ENCODE assay signal across 16 cellular contexts in the genomic region with DNA sequence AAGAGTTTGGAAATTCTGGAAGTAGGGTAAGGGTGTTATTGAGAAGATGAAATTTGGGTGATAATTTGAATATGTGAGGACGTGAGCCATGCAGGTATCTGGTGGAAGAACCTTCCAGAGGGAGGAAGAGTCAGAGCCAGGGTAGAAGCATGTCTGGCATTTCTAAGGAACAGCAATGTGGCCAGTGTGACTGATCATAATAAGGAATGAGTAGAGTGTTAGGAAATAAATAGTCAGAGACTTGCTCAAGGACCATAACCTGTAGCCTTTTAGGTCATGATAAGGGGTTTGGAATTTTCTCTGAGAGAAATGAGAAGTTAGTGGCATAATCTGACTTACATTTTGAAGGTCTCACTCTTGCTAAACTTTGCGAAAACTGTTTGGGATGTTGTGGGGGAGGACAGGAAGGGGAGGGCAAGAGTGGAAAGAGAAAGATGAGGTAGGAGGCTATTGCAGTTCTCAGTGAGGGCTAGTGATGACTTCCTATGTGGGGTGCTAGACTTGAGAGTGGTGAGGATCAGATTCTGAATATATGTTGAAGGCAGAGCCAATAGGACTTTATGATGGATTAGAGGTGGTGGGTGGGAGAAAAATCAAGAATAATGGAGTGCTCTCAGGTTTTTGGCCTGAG.
A peak's percentile ranks its signal among the peaks of the same experiment; 100 is the strongest.
DNase-seq lines count a peak whose midpoint lies in the region; ATAC-seq lines count a peak whose summit lies in the region.
"Had no signal": no experiment of that assay in that cellular context is flagged by ENCODE, and none has a peak within 500 bp of the region (broad histone marks: within the 10 kb centered on the region; RNA-seq: fewer than 3 reads in every experiment).

No MANE protein-coding gene starts in this region.

- peak; percentile 60 to 70 for ATAC-seq in activated T-cell treated with anti-CD3 and anti-CD28 coated beads, Interleukin-2, amount 50 U/mL, for 4 hours
- peak; percentile 72 for ATAC-seq in stimulated activated effector memory CD8-positive, alpha-beta T cell treated with anti-CD3 and anti-CD28 coated beads, Interleukin-12 subunit alpha, Interleukin-12 subunit beta, amount 100 ng/mL, for 72 hours

- no peak overlapping the region for H3K4me3 Mint-ChIP-seq in activated T-cell treated with anti-CD3 and anti-CD28 coated beads, Interleukin-2, amount 50 U/mL, for 4 hours
- no peak overlapping the region for H3K4me3 Mint-ChIP-seq in activated T-cell treated with anti-CD3 and anti-CD28 coated beads, Interleukin-2, amount 50 U/mL, for 24 hours
- H3K4me3 Mint-ChIP-seq in stimulated activated effector memory CD8-positive, alpha-beta T cell treated with anti-CD3 and anti-CD28 coated beads, Interleukin-12 subunit alpha, Interleukin-12 subunit beta, amount 100 ng/mL, for 72 hours: no peak overlapping the region
- H3K4me3 Mint-ChIP-seq: CD8-positive, alpha-beta memory T cell; H9 had no signal

- peaks cover 34% of the 10 kb centered on the region for H3K4me1 Mint-ChIP-seq in activated T-cell treated with anti-CD3 and anti-CD28 coated beads, Interleukin-2, amount 50 U/mL, for 4 hours (ENCODE audit: low read depth)
- H3K4me1 Mint-ChIP-seq in activated T-cell treated with anti-CD3 and anti-CD28 coated beads, Interleukin-2, amount 50 U/mL, for 24 hours (ENCODE audit: low read depth): peaks cover 52% of the 10 kb centered on the region
- H3K4me1 Mint-ChIP-seq in stimulated activated effector memory CD8-positive, alpha-beta T cell treated with anti-CD3 and anti-CD28 coated beads, Interleukin-12 subunit alpha, Interleukin-12 subunit beta, amount 100 ng/mL, for 72 hours: peaks cover 25% of the 10 kb centered on the region
- H3K4me1 Mint-ChIP-seq: H9 had no signal

- no peaks in the 10 kb centered on the region for H3K27me3 Mint-ChIP-seq in activated T-cell treated with anti-CD3 and anti-CD28 coated beads, Interleukin-2, amount 50 U/mL, for 4 hours (ENCODE audit: low read depth)
- no peaks in the 10 kb centered on the region for H3K27me3 Mint-ChIP-seq in activated T-cell treated with anti-CD3 and anti-CD28 coated beads, Interleukin-2, amount 50 U/mL, for 24 hours

- no peak overlapping the region for H3K27ac Mint-ChIP-seq in activated T-cell treated with anti-CD3 and anti-CD28 coated beads, Interleukin-2, amount 50 U/mL, for 24 hours
- H3K27ac Mint-ChIP-seq in stimulated activated effector memory CD8-positive, alpha-beta T cell treated with anti-CD3 and anti-CD28 coated beads, Interleukin-12 subunit alpha, Interleukin-12 subunit beta, amount 100 ng/mL, for 72 hours: no peak overlapping the region
- H3K27ac Mint-ChIP-seq: CD8-positive, alpha-beta memory T cell; H9 had no signal

- DNase-seq in activated CD4-positive, alpha-beta T cell treated with anti-CD3 and anti-CD28 coated beads for 48 hours: peak; percentile 45
- DNase-seq in activated CD4-positive, alpha-beta T cell treated with anti-CD3 and anti-CD28 coated beads, Interleukin-2, amount 50 U/mL, for 4 hours: no peak
- no peak for DNase-seq in activated T-cell treated with anti-CD3 and anti-CD28 coated beads, Interleukin-2, amount 50 U/mL, for 4 hours
- no peak for DNase-seq in activated T-cell treated with anti-CD3 and anti-CD28 coated beads, Interleukin-2, amount 50 U/mL, for 24 hours
- peak; percentile 44 for DNase-seq in stimulated activated CD4-positive, alpha-beta T cell treated with anti-CD3 and anti-CD28 coated beads, Interleukin-1b, Interleukin-23, amount 100 ng/mL, for 48 hours
- DNase-seq in stimulated activated CD4-positive, alpha-beta T cell treated with anti-CD3 and anti-CD28 coated beads, Interleukin-4, amount 100 ng/mL, for 1 hour: no peak
- DNase-seq in stimulated activated effector memory CD8-positive, alpha-beta T cell treated with anti-CD3 and anti-CD28 coated beads, Interleukin-12 subunit alpha, Interleukin-12 subunit beta, amount 100 ng/mL, for 72 hours (ENCODE audit: low spot score in 2 of 2): no peak
- no peak for DNase-seq in NCI-H1105 treated with DMSO at 0.1 percent for 48 hours (lab: John Stamatoyannopoulos, UW)
- DNase-seq: 8988T; AML-193; Caco-2; CD8-positive, alpha-beta memory T cell; DND-41; GDM1; GOT3; H9 had no signal

- peaks cover 4% of the 10 kb centered on the region for H3K36me3 Mint-ChIP-seq in activated T-cell treated with anti-CD3 and anti-CD28 coated beads, Interleukin-2, amount 50 U/mL, for 4 hours (ENCODE audit: insufficient read depth)
- peaks cover 4% of the 10 kb centered on the region for H3K36me3 Mint-ChIP-seq in activated T-cell treated with anti-CD3 and anti-CD28 coated beads, Interleukin-2, amount 50 U/mL, for 24 hours (ENCODE audit: low read depth)
- H3K36me3 Mint-ChIP-seq in stimulated activated effector memory CD8-positive, alpha-beta T cell treated with anti-CD3 and anti-CD28 coated beads, Interleukin-12 subunit alpha, Interleukin-12 subunit beta, amount 100 ng/mL, for 72 hours: no peaks in the 10 kb centered on the region

- no peaks in the 10 kb centered on the region for H3K9me3 Mint-ChIP-seq in activated T-cell treated with anti-CD3 and anti-CD28 coated beads, Interleukin-2, amount 50 U/mL, for 4 hours
- H3K9me3 Mint-ChIP-seq in activated T-cell treated with anti-CD3 and anti-CD28 coated beads, Interleukin-2, amount 50 U/mL, for 24 hours: peaks cover 12% of the 10 kb centered on the region
- H3K9me3 Mint-ChIP-seq in stimulated activated effector memory CD8-positive, alpha-beta T cell treated with anti-CD3 and anti-CD28 coated beads, Interleukin-12 subunit alpha, Interleukin-12 subunit beta, amount 100 ng/mL, for 72 hours: no peaks in the 10 kb centered on the region
- H3K9me3 Mint-ChIP-seq: CD8-positive, alpha-beta memory T cell; H9 had no signal

Comparison
In these comparisons a context has a peak if more than half of its experiments do, and no peak if none do; other contexts are left out.
1. DNase-seq: peak in activated CD4-positive, alpha-beta T cell treated with anti-CD3 and anti-CD28 coated beads for 48 hours (single experiment) and stimulated activated CD4-positive, alpha-beta T cell treated with anti-CD3 and anti-CD28 coated beads, Interleukin-1b, Interleukin-23, amount 100 ng/mL, for 48 hours (single experiment); none in activated CD4-positive, alpha-beta T cell treated with anti-CD3 and anti-CD28 coated beads, Interleukin-2, amount 50 U/mL, for 4 hours (0 of 2), activated T-cell treated with anti-CD3 and anti-CD28 coated beads, Interleukin-2, amount 50 U/mL, for 4 hours (single experiment), activated T-cell treated with anti-CD3 and anti-CD28 coated beads, Interleukin-2, amount 50 U/mL, for 24 hours (single experiment), stimulated activated CD4-positive, alpha-beta T cell treated with anti-CD3 and anti-CD28 coated beads, Interleukin-4, amount 100 ng/mL, for 1 hour (single experiment), stimulated activated effector memory CD8-positive, alpha-beta T cell treated with anti-CD3 and anti-CD28 coated beads, Interleukin-12 subunit alpha, Interleukin-12 subunit beta, amount 100 ng/mL, for 72 hours (0 of 2) and NCI-H1105 treated with DMSO at 0.1 percent for 48 hours (single experiment).